20 cellular contexts compared by ENCODE assay signal in the genomic region with DNA sequence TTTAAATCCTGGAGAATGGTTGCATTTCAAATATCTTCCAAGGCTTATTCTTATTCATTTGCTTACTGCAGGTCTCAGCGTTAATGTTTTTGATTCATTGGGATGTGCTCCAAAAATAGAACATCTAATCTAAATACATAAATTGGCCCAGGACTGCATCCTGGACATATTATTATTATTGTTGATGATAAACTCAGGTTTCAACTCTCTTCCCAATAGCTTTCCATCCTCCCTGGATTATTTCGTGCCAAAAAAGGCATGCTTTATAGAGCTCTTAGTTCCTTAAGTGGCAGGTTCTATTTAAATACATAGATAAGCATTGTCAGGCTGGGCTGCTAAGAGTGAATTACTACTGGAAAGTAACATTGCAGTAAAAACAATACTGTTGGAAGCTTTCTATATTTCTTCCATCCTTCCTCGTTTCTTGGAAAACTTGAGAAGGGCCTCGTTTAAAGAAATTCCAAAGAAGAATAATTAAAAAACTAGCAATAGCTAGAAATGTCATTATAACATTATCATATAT.
"Had no signal": no experiment of that assay in that cellular context is flagged by ENCODE, and none has a peak within 500 bp of the region (broad histone marks: within the 10 kb centered on the region; RNA-seq: fewer than 3 reads in every experiment).

No MANE protein-coding gene starts in this region.

- H3K4me3 ChIP-seq: esophagus squamous epithelium, heart right ventricle, left lung, lower lobe of right lung, sigmoid colon, testis, tibial artery had no signal

- H3K9me3 ChIP-seq: esophagus squamous epithelium, heart right ventricle, left lung, lower lobe of right lung, sigmoid colon, testis, tibial artery had no signal

- DNase-seq: cortex of kidney; effector memory CD8-positive, alpha-beta T cell; esophagus squamous epithelium; foreskin melanocyte; glutamatergic neuron; heart right ventricle; hippocampal formation; left cardiac atrium; left lung; lower lobe of right lung; naive thymus-derived CD8-positive, alpha-beta T cell; sigmoid colon; stimulated activated CD4-positive, alpha-beta T cell treated with anti-CD3 and anti-CD28 coated beads, Interleukin-2, amount 100 ng/mL, for 24 hours; stimulated activated CD4-positive, alpha-beta T cell treated with anti-CD3 and anti-CD28 coated beads, Interleukin-4, amount 100 ng/mL, for 24 hours; stimulated activated naive CD8-positive, alpha-beta T cell treated with anti-CD3 and anti-CD28 coated beads, Interleukin-15, Interleukin-2, amounts not matched to agents 100 U/mL and 50 U/mL, for 24 hours; substantia nigra; testis; tibial artery had no signal

- ATAC-seq: effector memory CD8-positive, alpha-beta T cell; left lung; lower lobe of right lung; naive thymus-derived CD8-positive, alpha-beta T cell; stimulated activated memory B cell treated with anti-CD40 and anti-IgM and Interleukin-4, amounts not matched to agents 10 μg/mL and 1 μg/mL and 100 μg/mL, for 72 hours; stimulated activated naive CD8-positive, alpha-beta T cell treated with anti-CD3 and anti-CD28 coated beads, Interleukin-15, Interleukin-2, amounts not matched to agents 100 U/mL and 50 U/mL, for 24 hours had no signal

- H3K36me3 ChIP-seq: esophagus squamous epithelium, heart right ventricle, left lung, lower lobe of right lung, sigmoid colon, tibial artery had no signal

- H3K4me1 ChIP-seq: esophagus squamous epithelium, left lung, lower lobe of right lung, tibial artery had no signal

- H3K27ac ChIP-seq: esophagus squamous epithelium, heart right ventricle, left lung, lower lobe of right lung, parathyroid adenoma, sigmoid colon, testis, tibial artery had no signal

- H3K27me3 ChIP-seq: esophagus squamous epithelium, heart right ventricle, left lung, sigmoid colon, testis, tibial artery had no signal
